Comparison of ENCODE assay signal across 8 cellular contexts in the genomic region with DNA sequence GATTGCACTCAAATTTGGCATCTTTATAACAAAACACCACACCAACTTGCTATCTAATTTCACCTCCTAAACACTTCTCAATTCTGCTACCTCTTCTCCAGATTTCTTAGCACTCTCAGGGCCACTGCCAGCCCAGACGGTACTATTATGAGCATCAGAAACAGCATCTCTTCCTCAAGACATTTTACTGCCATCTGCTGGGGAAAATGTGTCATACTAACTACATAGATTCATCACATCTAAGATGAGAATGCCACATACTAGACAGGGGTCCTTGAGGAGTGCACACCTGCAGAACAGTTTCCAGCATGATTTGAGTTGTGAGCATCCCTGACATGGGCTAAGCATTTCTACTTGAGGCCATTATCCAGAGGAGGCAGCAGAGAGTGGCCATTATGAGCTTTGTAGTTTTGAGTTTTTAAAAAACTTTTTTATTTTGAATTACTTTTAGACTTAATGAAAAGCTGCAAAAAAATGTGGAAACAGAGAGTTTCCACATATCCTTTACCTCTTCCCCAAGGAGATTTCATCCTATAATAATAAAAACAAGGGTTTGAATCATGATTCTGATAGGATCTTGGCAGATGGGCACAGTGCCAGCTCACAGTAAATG. TPM values are rescaled to one million over a fixed set of nuclear protein-coding genes. Genes with fewer than 3 reads are reported as not detected.
DNase-seq lines count a peak whose midpoint lies in the region; ATAC-seq and TF ChIP-seq lines count a peak whose summit lies in the region.

No MANE protein-coding gene starts in this region.

- no peaks in the 10 kb centered on the region for H3K36me3 ChIP-seq in GM23338 (ENCODE audit: insufficient read depth)
- no peaks in the 10 kb centered on the region for H3K36me3 ChIP-seq in mammary epithelial cell (ENCODE audit: insufficient read depth, low read length)
- no peaks in the 10 kb centered on the region for H3K36me3 ChIP-seq in stomach

- in situ Hi-C loops in mammary epithelial cell (cut with MboI; ENCODE audit: low sequenced_read_pairs in 2 of 2), result no loop called here

- peaks cover under 1% of the 10 kb centered on the region; the same call in 1 of the 2 replicates for H3K9me2 ChIP-seq in GM23338 (ENCODE audit: insufficient read depth)

- H3K9me3 ChIP-seq in mammary epithelial cell (replicated peaks; ENCODE audit: insufficient read depth, low read length) (no peaks in the 10 kb centered on the region), stomach (no peaks in the 10 kb centered on the region)

- no peak overlapping the region for H3K27ac Mint-ChIP-seq in GM23338

- intact Hi-C loops in Right ventricle myocardium inferior (cut with DNase I), result loop anchor here (10.0 kb wide), 1 partner anchor 429 kb away; no protein-coding TSS in a partner anchor
- intact Hi-C loops in cardiac septum (cut with DNase I), result no loop called here
- intact Hi-C loops in mammary epithelial cell (cut with micrococcal nuclease), result loop anchor here (1.0 to 5.0 kb wide), 6 partner anchors 139 to 547 kb away; no protein-coding TSS in a partner anchor
- intact Hi-C loops in stomach (cut with DNase I; ENCODE audit: low total_unique reads), result no loop called here

- CTCF ChIA-PET in mammary epithelial cell (lab: Charles Lee; ENCODE audit: low non-redundant PET), result interaction anchor here (0.5 to 0.6 kb wide), 3 partner anchors 11 to 60 kb away, joined by 3 to 5 read pairs (median 3); no protein-coding TSS in a partner anchor

- H3K79me2 ChIP-seq in GM23338 (replicated peaks; ENCODE audit: insufficient read depth), result no peaks in the 10 kb centered on the region
- no peaks in the 10 kb centered on the region for H3K79me2 ChIP-seq in mammary epithelial cell (ENCODE audit: insufficient read depth, low read length)

- no peak overlapping the region for H3K27ac ChIP-seq in GM23338 (ENCODE audit: low read depth)
- H3K27ac ChIP-seq in mammary epithelial cell (ENCODE audit: insufficient read depth, low read depth, low read length), result no peak overlapping the region
- H3K27ac ChIP-seq in stomach, result no peak overlapping the region

- H3K9me3 Mint-ChIP-seq in GM23338, result no peaks in the 10 kb centered on the region

- no peaks in the 10 kb centered on the region for H3K27me3 Mint-ChIP-seq in GM23338 (ENCODE audit: insufficient read depth, low read depth, poor library complexity)

- H3K4me1 ChIP-seq in GM23338 (ENCODE audit: insufficient read depth) (peaks cover 13% of the 10 kb centered on the region), mammary epithelial cell (ENCODE audit: insufficient read depth, low read length) (no peaks in the 10 kb centered on the region), stomach (peaks cover 0 to 3% (median 0%) of the 10 kb centered on the region in 4 donors)

- no peak overlapping the region for H3K9ac ChIP-seq in mammary epithelial cell (ENCODE audit: insufficient read depth, low read length)

- H3K4me3 ChIP-seq in GM23338, result no peak overlapping the region
- H3K4me3 ChIP-seq in mammary epithelial cell (replicated peaks in 1 of 3; ENCODE audit: insufficient read depth in 1 of 3, low read depth in 2 of 3, low read length in 3 of 3), result no peak overlapping the region
- H3K4me3 ChIP-seq in stomach, result no peak overlapping the region

- H3K27me3 ChIP-seq in GM23338 (ENCODE audit: insufficient read depth) (no peaks in the 10 kb centered on the region), mammary epithelial cell (ENCODE audit: insufficient read depth, low read length) (no peaks in the 10 kb centered on the region), stomach (no peaks in the 10 kb centered on the region)

- peaks cover 11% of the 10 kb centered on the region for H3K4me1 Mint-ChIP-seq in GM23338

- H2AFZ ChIP-seq in GM23338 (no peak overlapping the region), mammary epithelial cell (ENCODE audit: low read depth, low read length) (no peak overlapping the region)

- TF ChIP-seq CTCF in GM23338 (conservative IDR thresholded peaks at IDR 0.05; ENCODE audit: low read depth in 2 of 2) (peak; percentile 68 to 69), mammary epithelial cell (conservative IDR thresholded peaks at IDR 0.05 in 1 of 2, IDR thresholded peaks at IDR 0.05 in 1 of 2; ENCODE audit: extremely low read depth in 1 of 2, insufficient read depth in 1 of 2, low read depth in 1 of 2, low read length in 2 of 2) (peak; percentile 47 to 68), stomach (IDR thresholded peaks at IDR 0.05) (peak in 4 of 7 experiments; percentile 25 to 45 (median 35))

- no peak overlapping the region for H3K4me3 Mint-ChIP-seq in GM23338

- H3F3A ChIP-seq in GM23338 (replicated peaks; ENCODE audit: low read depth), result no peaks in the 10 kb centered on the region

- H3K4me2 ChIP-seq in GM23338 (no peak overlapping the region), mammary epithelial cell (ENCODE audit: insufficient read depth, low read depth, low read length) (no peak overlapping the region)

- WGBS in mammary epithelial cell (ENCODE audit: low coverage, missing lambda C conversion rate), result 0% methylated on average over 1 of the region's 1 CpG
- 0 to 2% (median 0%) methylated on average over 1 of the region's 1 CpG for WGBS in stomach, 5 donors

- DNase-seq in Right ventricle myocardium inferior (ENCODE audit: missing footprints), result no peak
- DNase-seq in cardiac septum (ENCODE audit: low spot score), result no peak
- peak; percentile 82 for DNase-seq in GM23338 (ENCODE audit: low spot score)
- peak; percentile 31 for DNase-seq in KG1 (lab: John Stamatoyannopoulos, UW)
- peak; percentile 3 for DNase-seq in OCI-M2 (lab: John Stamatoyannopoulos, UW; ENCODE audit: unreplicated experiment)
- peak; percentile 49 for DNase-seq in mammary epithelial cell
- DNase-seq in kidney tubule cell (ENCODE audit: low spot score), result peak; percentile 73
- no peak for DNase-seq in stomach

- no peaks in the 10 kb centered on the region for H4K20me1 ChIP-seq in GM23338 (replicated peaks; ENCODE audit: insufficient read depth)
- H4K20me1 ChIP-seq in mammary epithelial cell (ENCODE audit: insufficient read depth, low read length), result no peaks in the 10 kb centered on the region

- no peak for TF ChIP-seq EP300 in stomach (IDR thresholded peaks at IDR 0.05)

- H3K36me3 Mint-ChIP-seq in GM23338 (ENCODE audit: low read depth), result no peaks in the 10 kb centered on the region

- dilution Hi-C loops in mammary epithelial cell (cut with HindIII; ENCODE audit: low sequenced_read_pairs), result no loop called here

- BruUV-seq in mammary epithelial cell (replicated peaks; lab: Mats Ljungman, UMichigan), result no TSS peak

- TF ChIP-seq POLR2A in stomach (IDR thresholded peaks at IDR 0.05), result no peak

- ATAC-seq in Right ventricle myocardium inferior (peak; percentile 60), GM23338 (peak; percentile 80)

TF ChIP-seq in GM23338, 12 proteins besides CTCF, POLR2A, EP300 and RAD21 (continues in another document):
- TF ChIP-seq, protein P1, sequence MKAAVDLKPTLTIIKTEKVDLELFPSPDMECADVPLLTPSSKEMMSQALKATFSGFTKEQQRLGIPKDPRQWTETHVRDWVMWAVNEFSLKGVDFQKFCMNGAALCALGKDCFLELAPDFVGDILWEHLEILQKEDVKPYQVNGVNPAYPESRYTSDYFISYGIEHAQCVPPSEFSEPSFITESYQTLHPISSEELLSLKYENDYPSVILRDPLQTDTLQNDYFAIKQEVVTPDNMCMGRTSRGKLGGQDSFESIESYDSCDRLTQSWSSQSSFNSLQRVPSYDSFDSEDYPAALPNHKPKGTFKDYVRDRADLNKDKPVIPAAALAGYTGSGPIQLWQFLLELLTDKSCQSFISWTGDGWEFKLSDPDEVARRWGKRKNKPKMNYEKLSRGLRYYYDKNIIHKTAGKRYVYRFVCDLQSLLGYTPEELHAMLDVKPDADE (IDR thresholded peaks at IDR 0.05), result no peak
- no peak for TF ChIP-seq ZNF331 (CRISPR knock-in tag; IDR thresholded peaks at IDR 0.05; ENCODE audit: low read depth)
- no peak for TF ChIP-seq POLR2AphosphoS5 (IDR thresholded peaks at IDR 0.05; ENCODE audit: low read depth)
- no peak for TF ChIP-seq NANOG (IDR thresholded peaks at IDR 0.05; ENCODE audit: borderline replicate concordance)

RNA-seq across cellular contexts. Expression of a gene that starts 15.1 kb away (rescaled TPM):
- 5.4 TPM for total RNA-seq in Right ventricle myocardium inferior
- 0.81 TPM for total RNA-seq in cardiac septum
- 12.7 and 13.7 TPM in 2 replicates for total RNA-seq in GM23338 (2014; rRNA removed; shearing (Covaris generic))
- 4.5 and 5.1 TPM in 2 replicates for polyA plus RNA-seq in GM23338 (2016; fragmentation: Nextera tagmentation; extraction: Ambion mirVana)
- 10 to 100 TPM; 19.3 to 30.7 TPM for total RNA-seq in mammary epithelial cell
- 7.4 TPM for polyA plus RNA-seq in mammary epithelial cell
- 21.1 TPM for polyA minus RNA-seq in mammary epithelial cell
- 1 to 10 TPM in 4 of 5 donors, not detected in 1; 4.4 to 8.8 (median 6.9) TPM for total RNA-seq in stomach
- polyA plus RNA-seq in stomach, result 1 to 10 TPM in 1 of 3 donors, under 1 TPM in 2; 0.31 to 1.4 (median 0.46) TPM

Comparison
In these comparisons a context has a peak if more than half of its experiments do, and no peak if none do; other contexts are left out.
1. intact Hi-C loops: an anchor here in Right ventricle myocardium inferior (10.0 kb wide) and mammary epithelial cell (1.0 to 5.0 kb wide); none called in cardiac septum and stomach.
2. DNase-seq: peak in GM23338 (single experiment), KG1 (single experiment), OCI-M2 (single experiment), mammary epithelial cell (single experiment) and kidney tubule cell (single experiment); none in Right ventricle myocardium inferior (single experiment), cardiac septum (single experiment) and stomach (single experiment).
3. Peak in every context shown above with its lines, with median percentiles within 50 percentile points of each other: CTCF ChIP-seq.